ENCODE assay signal across 11 cellular contexts in the genomic region with DNA sequence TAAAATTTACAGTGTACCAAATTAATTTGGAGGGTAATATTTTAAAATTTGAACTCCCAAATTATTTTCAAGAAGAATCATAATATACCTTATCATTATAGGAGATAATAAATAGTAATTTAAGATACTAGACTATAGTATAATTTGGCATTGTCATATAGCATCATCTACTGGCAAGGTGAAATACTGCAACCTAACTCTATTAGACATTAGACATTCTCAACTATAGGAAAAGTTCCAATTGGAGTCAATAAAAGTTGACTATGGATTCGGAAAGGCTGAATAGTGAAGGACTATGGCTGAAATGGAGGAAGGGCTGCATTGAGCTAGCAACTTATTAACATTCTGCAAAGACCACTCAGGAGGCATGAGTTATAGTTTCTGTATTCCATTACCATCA.
DNase-seq lines count a peak whose midpoint lies in the region; TF ChIP-seq lines count a peak whose summit lies in the region.
"Had no signal": no experiment of that assay in that cellular context is flagged by ENCODE, and none has a peak within 500 bp of the region (broad histone marks: within the 10 kb centered on the region; RNA-seq: fewer than 3 reads in every experiment).

No MANE protein-coding gene starts in this region.

- H3K4me3 ChIP-seq in kidney epithelial cell (ENCODE audit: low read depth, low read length) (no peak overlapping the region), ovary (no peak overlapping the region)
- H3K4me3 ChIP-seq: stomach had no signal

- peak; percentile 62 for TF ChIP-seq CTCF in C4-2B (conservative IDR thresholded peaks at IDR 0.05)
- peak; percentile 39 for TF ChIP-seq CTCF in VCaP (conservative IDR thresholded peaks at IDR 0.05)
- peak; percentile 31 for TF ChIP-seq CTCF in kidney epithelial cell (IDR thresholded peaks at IDR 0.05; ENCODE audit: insufficient read depth, low read length, poor library complexity, severe bottlenecking)
- no peak for TF ChIP-seq CTCF in ovary (IDR thresholded peaks at IDR 0.05)

- WGBS in ovary, 3 donors = 93 to 100% (median 98%) methylated on average over 1 of the region's 1 CpG

- in situ Hi-C loops in KBM-7 (cut with MboI; ENCODE audit: low pct_unique_long_range_greater_than_20kb, low sequenced_read_pairs) = no loop called here

- no peaks in the 10 kb centered on the region for H3K4me1 ChIP-seq in ovary (ENCODE audit: insufficient read depth)
- H3K4me1 ChIP-seq: stomach had no signal

- no peak for TF ChIP-seq EP300 in ovary (IDR thresholded peaks at IDR 0.05)

- no peaks in the 10 kb centered on the region for H3K36me3 ChIP-seq in kidney epithelial cell (ENCODE audit: control insufficient read depth, insufficient read depth, low read length)
- H3K36me3 ChIP-seq in ovary = no peaks in the 10 kb centered on the region

- TF ChIP-seq POLR2A in ovary (IDR thresholded peaks at IDR 0.05) = no peak

- DNase-seq in KBM-7 (peak; percentile 4), kidney epithelial cell (ENCODE audit: low read depth) (no peak), ovary (no peak), hippocampal formation (lab: John Stamatoyannopoulos, UW) (no peak), HuH-7.5 (ENCODE audit: low spot score) (no peak), GDM1 (lab: John Stamatoyannopoulos, UW) (no peak)
- DNase-seq: activated naive CD4-positive, alpha-beta T cell treated with anti-CD3 and anti-CD28 coated beads, Interleukin-2, amount 50 U/mL, for 16 hours; right cardiac atrium; stomach had no signal

- H3K27me3 ChIP-seq in kidney epithelial cell (ENCODE audit: control insufficient read depth, insufficient read depth, low read length) (no peaks in the 10 kb centered on the region), ovary (peaks cover 5% of the 10 kb centered on the region)
- H3K27me3 ChIP-seq: stomach had no signal

- no peaks in the 10 kb centered on the region for H3K9me3 ChIP-seq in ovary

- intact Hi-C loops in ovary (cut with DNase I) = no loop called here

- no peak overlapping the region for H3K27ac ChIP-seq in C4-2B
- no peak overlapping the region for H3K27ac ChIP-seq in VCaP
- H3K27ac ChIP-seq in ovary = no peak overlapping the region
- H3K27ac ChIP-seq: stomach had no signal

Comparison
In these comparisons a context has a peak if more than half of its experiments do, and no peak if none do; other contexts are left out.
1. CTCF ChIP-seq: peak in C4-2B (single experiment), VCaP (single experiment) and kidney epithelial cell (single experiment); none in ovary (0 of 3).